ENCODE assay signal across 12 cellular contexts in genomic region chr19:10899171-10899653, GRCh38. TPM values are rescaled to one million over a fixed set of nuclear protein-coding genes. Genes with fewer than 3 reads are reported as not detected.
DNase-seq lines count a peak whose midpoint lies in the region; ATAC-seq and TF ChIP-seq lines count a peak whose summit lies in the region.
"Had no signal": no experiment of that assay in that cellular context is flagged by ENCODE, and none has a peak within 500 bp of the region (broad histone marks: within the 10 kb centered on the region; RNA-seq: fewer than 3 reads in every experiment).

No MANE protein-coding gene starts in this region.

- no peaks in the 10 kb centered on the region for H3K9me2 ChIP-seq in SK-N-SH

- H3K4me3 ChIP-seq in SK-N-SH (ENCODE audit: low read depth in 2 of 2, low read length in 1 of 2) (no peak overlapping the region), right cardiac atrium (ENCODE audit: low read length) (no peak overlapping the region), skeletal muscle tissue (ENCODE audit: low read length in 3 of 3) (peak overlapping the region in 2 of 3 donors; percentile 35 to 52)

- H3K4me3 Mint-ChIP-seq in activated T-cell treated with anti-CD3 and anti-CD28 coated beads, Interleukin-2, amount 50 U/mL, for 24 hours = no peak overlapping the region
- H3K4me3 Mint-ChIP-seq: activated CD8-positive, alpha-beta memory T cell treated with anti-CD3 and anti-CD28 coated beads, Interleukin-2, amount 10 ng/mL, durations not matched to agents 7 days and 5 days; natural killer cell treated with Interleukin-12 subunit alpha and Interleukin-12 subunit beta and Interleukin-15 and Interleukin-18, amount 100 ng/mL, for 72 hours had no signal

- no peaks in the 10 kb centered on the region for H3K9me3 Mint-ChIP-seq in activated T-cell treated with anti-CD3 and anti-CD28 coated beads, Interleukin-2, amount 50 U/mL, for 24 hours
- H3K9me3 Mint-ChIP-seq: natural killer cell treated with Interleukin-12 subunit alpha and Interleukin-12 subunit beta and Interleukin-15 and Interleukin-18, amount 100 ng/mL, for 72 hours had no signal

- H3K4me1 ChIP-seq in SK-N-SH (ENCODE audit: control insufficient read depth in 1 of 2, insufficient read depth in 2 of 2, low read depth in 1 of 2, low read length in 1 of 2) (peaks cover 0 to 29% of the 10 kb centered on the region in 2 experiments; a peak in 2 of 4 replicates), right cardiac atrium (ENCODE audit: control insufficient read depth, insufficient read depth, low read length) (peaks cover 6% of the 10 kb centered on the region), skeletal muscle tissue (ENCODE audit: control insufficient read depth in 3 of 3, insufficient read depth in 3 of 3, low read length in 3 of 3) (peaks cover 48 to 77% (median 71%) of the 10 kb centered on the region in 3 donors)

- H3K27ac Mint-ChIP-seq in activated T-cell treated with anti-CD3 and anti-CD28 coated beads, Interleukin-2, amount 50 U/mL, for 24 hours = no peak overlapping the region
- H3K27ac Mint-ChIP-seq: activated CD8-positive, alpha-beta memory T cell treated with anti-CD3 and anti-CD28 coated beads, Interleukin-2, amount 10 ng/mL, durations not matched to agents 7 days and 5 days had no signal

- TF ChIP-seq RAD21 in Ishikawa (IDR thresholded peaks at IDR 0.05; ENCODE audit: low read depth) (no peak), SK-N-SH (IDR thresholded peaks at IDR 0.05; ENCODE audit: low read length) (no peak; the same call in 1 of the 2 replicates)

- H3K9ac ChIP-seq in SK-N-SH = no peak overlapping the region
- H3K9ac ChIP-seq in skeletal muscle tissue (ENCODE audit: low read depth in 1 of 3, low read length in 3 of 3) = peak overlapping the region; percentile 68 to 80 (median 77)

- peak overlapping the region in 1 of 2 experiments; percentile 67; a peak in 2 of 4 replicates for H3K27ac ChIP-seq in SK-N-SH (ENCODE audit: low read depth in 2 of 2, low read length in 1 of 2)
- H3K27ac ChIP-seq in right cardiac atrium (ENCODE audit: low read length) = no peak overlapping the region
- H3K27ac ChIP-seq in skeletal muscle tissue (ENCODE audit: low read depth, low read length) = peak overlapping the region; percentile 93
- H3K27ac ChIP-seq: HL-60 had no signal

- intact Hi-C loops in right cardiac atrium (cut with DNase I) = no loop called here

- ATAC-seq in right cardiac atrium (peak; percentile 48 to 60), GM19351 (IDR thresholded peaks at IDR 0.05; ENCODE audit: unreplicated experiment) (no peak)
- ATAC-seq: activated CD8-positive, alpha-beta memory T cell treated with anti-CD3 and anti-CD28 coated beads, Interleukin-2, amount 10 ng/mL, durations not matched to agents 7 days and 5 days; natural killer cell treated with Interleukin-12 subunit alpha and Interleukin-12 subunit beta and Interleukin-15 and Interleukin-18, amount 100 ng/mL, for 72 hours had no signal

- H2AFZ ChIP-seq in SK-N-SH (ENCODE audit: low read depth) = no peak overlapping the region

- H3K36me3 ChIP-seq in SK-N-SH (replicated peaks in 1 of 2; ENCODE audit: control insufficient read depth in 1 of 2, insufficient read depth in 2 of 2, low read length in 1 of 2) (no peaks in the 10 kb centered on the region), skeletal muscle tissue (ENCODE audit: control insufficient read depth in 3 of 3, insufficient read depth in 3 of 3, low read length in 3 of 3) (no peaks in the 10 kb centered on the region)

- H3K4me2 ChIP-seq in SK-N-SH = no peak overlapping the region

- no peaks in the 10 kb centered on the region for H3F3A ChIP-seq in SK-N-SH (replicated peaks; ENCODE audit: insufficient read depth)

- POLR2A ChIA-PET in SK-N-SH (lab: Yijun Ruan, JAX) = no interaction called here

- H3K4me1 Mint-ChIP-seq in activated T-cell treated with anti-CD3 and anti-CD28 coated beads, Interleukin-2, amount 50 U/mL, for 24 hours (ENCODE audit: low read depth) = peaks cover 13% of the 10 kb centered on the region

- no peak for TF ChIP-seq CTCF in SK-N-SH (IDR thresholded peaks at IDR 0.05)

- CTCF ChIA-PET in SK-N-SH (lab: Yijun Ruan, JAX) = interaction anchor here (0.7 to 1.6 kb wide), 4 partner anchors 9 to 80 kb away, joined by 3 to 7 read pairs (median 4); no protein-coding TSS in a partner anchor

- peaks cover 58% of the 10 kb centered on the region for H4K20me1 ChIP-seq in SK-N-SH (ENCODE audit: insufficient read depth)

- H3K9me3 ChIP-seq in SK-N-SH (no peaks in the 10 kb centered on the region), right cardiac atrium (ENCODE audit: control insufficient read depth, low read length) (no peaks in the 10 kb centered on the region), skeletal muscle tissue (ENCODE audit: control insufficient read depth in 3 of 3, low read length in 3 of 3) (no peaks in the 10 kb centered on the region)

- H3K27me3 Mint-ChIP-seq in activated T-cell treated with anti-CD3 and anti-CD28 coated beads, Interleukin-2, amount 50 U/mL, for 24 hours = no peaks in the 10 kb centered on the region
- H3K27me3 Mint-ChIP-seq: activated CD8-positive, alpha-beta memory T cell treated with anti-CD3 and anti-CD28 coated beads, Interleukin-2, amount 10 ng/mL, durations not matched to agents 7 days and 5 days; natural killer cell treated with Interleukin-12 subunit alpha and Interleukin-12 subunit beta and Interleukin-15 and Interleukin-18, amount 100 ng/mL, for 72 hours had no signal

- H3K36me3 Mint-ChIP-seq in activated T-cell treated with anti-CD3 and anti-CD28 coated beads, Interleukin-2, amount 50 U/mL, for 24 hours (ENCODE audit: low read depth) = peaks cover 17% of the 10 kb centered on the region
- H3K36me3 Mint-ChIP-seq: natural killer cell treated with Interleukin-12 subunit alpha and Interleukin-12 subunit beta and Interleukin-15 and Interleukin-18, amount 100 ng/mL, for 72 hours had no signal

- peak; percentile 49; the same call in 1 of the 2 replicates for TF ChIP-seq EP300 in Ishikawa (IDR thresholded peaks at IDR 0.05; ENCODE audit: borderline replicate concordance)
- peak in 1 of 2 experiments; percentile 61; a peak in 2 of 4 replicates for TF ChIP-seq EP300 in SK-N-SH (IDR thresholded peaks at IDR 0.05; ENCODE audit: borderline replicate concordance in 1 of 2, low read depth in 1 of 2, low read length in 1 of 2)

- WGBS in SK-N-SH (ENCODE audit: low lambda C conversion rate) = 40% methylated on average over 3 of the region's 9 CpGs
- WGBS in right cardiac atrium = 60% methylated on average over 9 of the region's 9 CpGs

- DNase-seq in SK-N-SH (peak; percentile 83), right cardiac atrium (peak in 2 of 3 donors; percentile 47 to 67), NK-92 (lab: John Stamatoyannopoulos, UW; ENCODE audit: unreplicated experiment) (no peak)
- no peak for DNase-seq in activated T-cell treated with anti-CD3 and anti-CD28 coated beads, Interleukin-2, amount 50 U/mL, for 24 hours
- DNase-seq: activated CD8-positive, alpha-beta memory T cell treated with anti-CD3 and anti-CD28 coated beads, Interleukin-2, amount 10 ng/mL, durations not matched to agents 7 days and 5 days; H7; NCI-H2227 treated with DMSO at 0.1 percent for 48 hours had no signal

- H3K27me3 ChIP-seq in SK-N-SH (ENCODE audit: insufficient read depth) (no peaks in the 10 kb centered on the region), right cardiac atrium (ENCODE audit: control insufficient read depth, insufficient read depth) (no peaks in the 10 kb centered on the region), skeletal muscle tissue (ENCODE audit: control insufficient read depth in 3 of 3, insufficient read depth in 3 of 3, low read length in 3 of 3) (no peaks in the 10 kb centered on the region)

- H3K79me2 ChIP-seq in SK-N-SH (ENCODE audit: insufficient read depth) = peaks cover 84% of the 10 kb centered on the region

TF ChIP-seq in SK-N-SH, 30 proteins besides CTCF, POLR2A, EP300 and RAD21 (continues in another document):
- no peak for TF ChIP-seq SMC3 (IDR thresholded peaks at IDR 0.05; ENCODE audit: low read depth, low read length)
- no peak for TF ChIP-seq TAF1 (IDR thresholded peaks at IDR 0.05; ENCODE audit: borderline replicate concordance, low read depth, low read length)
- TF ChIP-seq MXI1 (IDR thresholded peaks at IDR 0.05; ENCODE audit: low read depth, low read length) = peak; percentile 64
- TF ChIP-seq FOXM1 (IDR thresholded peaks at IDR 0.05; ENCODE audit: low read depth) = no peak
- no peak for TF ChIP-seq JUND (IDR thresholded peaks at IDR 0.05)
- TF ChIP-seq NRF1 (IDR thresholded peaks at IDR 0.05; ENCODE audit: low read depth, low read length) = no peak
- 0 out of 2 replicates have a peak, but pooled peaks have one; percentile 16 for TF ChIP-seq GATA2 (CRISPR knock-in tag; IDR thresholded peaks at IDR 0.05)
- TF ChIP-seq USF1 (IDR thresholded peaks at IDR 0.05; ENCODE audit: borderline replicate concordance, low read depth) = no peak
- TF ChIP-seq EZH2phosphoT487 (IDR thresholded peaks at IDR 0.05; ENCODE audit: borderline replicate concordance, low read depth) = no peak

RNA-seq across cellular contexts. Expression of gene CARM1, which starts 27.9 kb away (rescaled TPM):
- polyA plus RNA-seq in SK-N-SH (2012; rRNA removed) (38.2 and 62.2 TPM in 2 replicates), right cardiac atrium (35.2 TPM)
- 27.2 and 45.0 TPM in 2 replicates for polyA plus RNA-seq in SK-N-SH (2012; cell fraction: cytosol; rRNA removed)
- polyA plus RNA-seq in SK-N-SH (2012; cell fraction: nucleus; rRNA removed) = 80.0 and 95.2 TPM in 2 replicates
- total RNA-seq in right cardiac atrium (10 to 100 TPM; 30.8 to 37.2 (median 32.6) TPM), skeletal muscle tissue (19.8 TPM)

RNA-seq across cellular contexts. Expression of gene YIPF2, which starts 29.2 kb away (rescaled TPM):
- polyA plus RNA-seq in SK-N-SH (2012; rRNA removed) = 61.3 and 62.5 TPM in 2 replicates
- 22.3 and 40.1 TPM in 2 replicates for polyA plus RNA-seq in SK-N-SH (2012; cell fraction: cytosol; rRNA removed)
- polyA plus RNA-seq in SK-N-SH (2012; cell fraction: nucleus; rRNA removed) = 84.7 and 85.3 TPM in 2 replicates
- total RNA-seq in right cardiac atrium = 10 to 100 TPM; 19.3 to 25.5 (median 24.4) TPM
- polyA plus RNA-seq in right cardiac atrium = 26.5 TPM
- 30.3 TPM for total RNA-seq in skeletal muscle tissue

RNA-seq across cellular contexts. Expression of gene TIMM29, which starts 29.4 kb away (rescaled TPM):
- polyA plus RNA-seq in SK-N-SH (2012; rRNA removed) (11.7 and 12.5 TPM in 2 replicates), right cardiac atrium (14.1 TPM)
- polyA plus RNA-seq in SK-N-SH (2012; cell fraction: cytosol; rRNA removed) = 9.1 and 12.9 TPM in 2 replicates
- polyA plus RNA-seq in SK-N-SH (2012; cell fraction: nucleus; rRNA removed) = 10.5 and 11.2 TPM in 2 replicates
- total RNA-seq in right cardiac atrium (10 to 100 TPM; 12.2 to 14.5 (median 13.0) TPM), skeletal muscle tissue (25.6 TPM)

RNA-seq across cellular contexts. Expression of gene C19orf38, which starts 51.0 kb away (rescaled TPM):
- 0.05 and 0.15 TPM in 2 replicates for polyA plus RNA-seq in SK-N-SH (2012; rRNA removed)
- 0.06 and 0.07 TPM in 2 replicates for polyA plus RNA-seq in SK-N-SH (2012; cell fraction: cytosol; rRNA removed)
- polyA plus RNA-seq in SK-N-SH (2012; cell fraction: nucleus; rRNA removed) = 0.13 and 0.35 TPM in 2 replicates
- total RNA-seq in right cardiac atrium = 1 to 10 TPM in 1 of 4 donors, under 1 TPM in 3; 0.39 to 1.4 (median 0.64) TPM
- polyA plus RNA-seq in right cardiac atrium = 0.23 TPM
- 4.2 TPM for total RNA-seq in skeletal muscle tissue

Comparison
In these comparisons a context has a peak if more than half of its experiments do, and no peak if none do; other contexts are left out.
1. DNase-seq: peak in SK-N-SH (single experiment) and right cardiac atrium (2 of 3); none in activated T-cell treated with anti-CD3 and anti-CD28 coated beads, Interleukin-2, amount 50 U/mL, for 24 hours (single experiment) and NK-92 (single experiment).
2. H3K4me3 ChIP-seq: peak in skeletal muscle tissue (2 of 3); none in SK-N-SH (0 of 2) and right cardiac atrium (single experiment).